Comparison of ENCODE assay signal across 9 cellular contexts in genomic region chr21:16502897-16503296, GRCh38.
"Had no signal": no experiment of that assay in that cellular context is flagged by ENCODE, and none has a peak within 500 bp of the region (broad histone marks: within the 10 kb centered on the region; RNA-seq: fewer than 3 reads in every experiment).

No MANE protein-coding gene starts in this region.

- H3K36me3 ChIP-seq: HAP-1 had no signal

- H3K4me1 ChIP-seq: HAP-1 had no signal

- H3K4me3 ChIP-seq: GM23248, HAP-1 had no signal

- H2AFZ ChIP-seq: GM23248 had no signal

- H3K9ac ChIP-seq: GM23248 had no signal

- H3K27ac ChIP-seq: GM23248, HL-60 had no signal

- FAIRE-seq: H1, H54, HepG2 had no signal

- DNase-seq: GM23248, HFFc6, KBM-7 had no signal

- ATAC-seq: HCT116, HepG2 had no signal

- H3K9me3 ChIP-seq: HAP-1 had no signal
